1 cellular context compared by ENCODE assay signal in the genomic region with DNA sequence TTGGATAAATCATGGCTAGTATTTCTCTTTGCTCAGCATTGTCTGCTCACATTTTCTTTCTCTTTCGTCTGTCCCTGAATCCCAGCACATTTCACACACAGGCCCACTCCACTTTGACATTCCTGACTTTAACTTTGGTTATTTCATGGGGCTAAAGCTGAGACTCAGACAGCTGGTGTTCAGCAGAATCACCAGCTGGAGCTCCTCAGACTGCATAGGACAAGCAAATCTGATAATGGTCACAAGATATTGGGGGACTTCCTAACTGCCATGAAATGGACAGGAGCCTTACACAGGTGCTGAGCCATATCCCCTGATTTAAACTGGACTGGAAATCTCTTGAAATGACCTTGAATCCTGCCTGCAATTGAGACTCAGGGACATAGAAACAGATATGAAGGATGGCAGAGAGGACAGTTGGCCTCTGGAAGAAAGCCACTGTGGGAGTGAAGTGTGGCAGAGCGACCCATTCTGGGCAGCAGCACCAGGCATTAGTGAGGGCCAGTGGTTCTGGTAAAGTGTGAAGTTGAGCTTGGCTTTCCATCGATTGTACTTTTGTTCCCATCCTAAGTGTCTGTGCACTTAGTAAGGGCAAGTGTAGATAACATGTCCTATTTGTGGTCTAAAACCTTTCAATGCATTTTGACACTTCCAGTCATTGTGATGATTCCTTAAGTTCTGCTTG.
TF ChIP-seq lines count a peak whose summit lies in the region.

No MANE protein-coding gene starts in this region.

TF ChIP-seq in SK-N-SH treated with all-trans-retinoic acid at 6 μM for 48 hours, 23 proteins besides CTCF, POLR2A, EP300 and RAD21 (continued from another document):
- TF ChIP-seq, protein P1, sequence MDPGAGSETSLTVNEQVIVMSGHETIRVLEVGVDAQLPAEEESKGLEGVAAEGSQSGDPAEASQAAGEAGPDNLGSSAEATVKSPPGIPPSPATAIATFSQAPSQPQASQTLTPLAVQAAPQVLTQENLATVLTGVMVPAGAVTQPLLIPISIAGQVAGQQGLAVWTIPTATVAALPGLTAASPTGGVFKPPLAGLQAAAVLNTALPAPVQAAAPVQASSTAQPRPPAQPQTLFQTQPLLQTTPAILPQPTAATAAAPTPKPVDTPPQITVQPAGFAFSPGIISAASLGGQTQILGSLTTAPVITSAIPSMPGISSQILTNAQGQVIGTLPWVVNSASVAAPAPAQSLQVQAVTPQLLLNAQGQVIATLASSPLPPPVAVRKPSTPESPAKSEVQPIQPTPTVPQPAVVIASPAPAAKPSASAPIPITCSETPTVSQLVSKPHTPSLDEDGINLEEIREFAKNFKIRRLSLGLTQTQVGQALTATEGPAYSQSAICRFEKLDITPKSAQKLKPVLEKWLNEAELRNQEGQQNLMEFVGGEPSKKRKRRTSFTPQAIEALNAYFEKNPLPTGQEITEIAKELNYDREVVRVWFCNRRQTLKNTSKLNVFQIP (CRISPR knock-in tag; IDR thresholded peaks at IDR 0.05; ENCODE audit: borderline replicate concordance, low read depth), result no peak
- TF ChIP-seq, protein P2, sequence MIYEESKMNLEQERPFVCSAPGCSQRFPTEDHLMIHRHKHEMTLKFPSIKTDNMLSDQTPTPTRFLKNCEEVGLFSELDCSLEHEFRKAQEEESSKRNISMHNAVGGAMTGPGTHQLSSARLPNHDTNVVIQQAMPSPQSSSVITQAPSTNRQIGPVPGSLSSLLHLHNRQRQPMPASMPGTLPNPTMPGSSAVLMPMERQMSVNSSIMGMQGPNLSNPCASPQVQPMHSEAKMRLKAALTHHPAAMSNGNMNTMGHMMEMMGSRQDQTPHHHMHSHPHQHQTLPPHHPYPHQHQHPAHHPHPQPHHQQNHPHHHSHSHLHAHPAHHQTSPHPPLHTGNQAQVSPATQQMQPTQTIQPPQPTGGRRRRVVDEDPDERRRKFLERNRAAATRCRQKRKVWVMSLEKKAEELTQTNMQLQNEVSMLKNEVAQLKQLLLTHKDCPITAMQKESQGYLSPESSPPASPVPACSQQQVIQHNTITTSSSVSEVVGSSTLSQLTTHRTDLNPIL (CRISPR knock-in tag; IDR thresholded peaks at IDR 0.05; ENCODE audit: low read depth), result no peak
- TF ChIP-seq ZFP30 (CRISPR knock-in tag; IDR thresholded peaks at IDR 0.05), result no peak
- no peak for TF ChIP-seq ZNF8 (CRISPR knock-in tag; IDR thresholded peaks at IDR 0.05)
- TF ChIP-seq ZNF70 (CRISPR knock-in tag; IDR thresholded peaks at IDR 0.05), result no peak
- TF ChIP-seq ISL1 (CRISPR knock-in tag; IDR thresholded peaks at IDR 0.05), result no peak
- no peak for TF ChIP-seq ZNF565 (CRISPR knock-in tag; conservative IDR thresholded peaks at IDR 0.05; ENCODE audit: low read depth)
- no peak for TF ChIP-seq ZFP3 (CRISPR knock-in tag; IDR thresholded peaks at IDR 0.05)
- no peak for TF ChIP-seq BACH2 (CRISPR knock-in tag; IDR thresholded peaks at IDR 0.05; ENCODE audit: borderline replicate concordance)
- TF ChIP-seq CSDC2 (CRISPR knock-in tag; IDR thresholded peaks at IDR 0.05), result no peak
- TF ChIP-seq RARB (CRISPR knock-in tag; IDR thresholded peaks at IDR 0.05), result no peak
TF ChIP-seq in SK-N-SH treated with all-trans-retinoic acid at 6 μM for 48 hours: peak in this region for 0.
